8 cellular contexts compared by ENCODE assay signal in the genomic region with DNA sequence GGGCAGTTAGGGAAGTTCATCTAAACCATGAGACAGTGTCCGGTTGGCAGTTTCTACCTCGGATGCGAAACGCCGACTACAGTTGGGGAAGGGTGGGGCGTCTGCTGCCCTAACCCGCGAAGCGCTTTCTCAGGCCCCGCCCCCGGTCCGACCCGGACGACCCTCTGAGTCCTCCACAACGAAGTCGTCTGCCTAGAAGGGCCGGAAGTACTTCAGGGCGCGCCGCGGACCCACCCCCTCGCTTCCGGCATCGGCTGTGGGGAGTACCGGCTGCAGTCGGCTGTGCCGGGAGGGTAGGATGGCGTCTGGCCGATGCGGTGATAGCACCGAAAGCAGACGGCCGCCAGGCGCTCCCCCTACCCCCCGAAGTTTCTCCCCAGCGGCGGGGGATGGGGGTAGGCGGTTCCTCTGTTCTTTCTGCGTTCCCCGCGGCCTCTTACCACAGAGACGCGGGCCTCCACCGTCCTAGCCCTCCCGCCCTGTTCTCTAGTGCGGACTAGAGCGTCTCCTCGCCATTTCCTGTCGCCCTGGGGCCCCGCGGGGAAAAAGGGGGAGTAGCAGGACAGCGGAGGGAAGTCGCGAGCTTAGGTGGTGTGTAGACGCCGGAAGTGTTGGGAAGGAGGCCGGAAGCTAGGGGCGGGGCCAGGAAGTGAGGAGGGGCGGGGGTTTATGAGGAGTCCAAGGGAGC. TPM values are rescaled to one million over a fixed set of nuclear protein-coding genes. Genes with fewer than 3 reads are reported as not detected.
DNase-seq lines count a peak whose midpoint lies in the region; ATAC-seq, FAIRE-seq and TF ChIP-seq lines count a peak whose summit lies in the region.

A gene (plus strand): TSS at position 241 of the 688 bp plus-strand sequence. CDS start 719 bp downstream, outside the sequence.

- peak within 1 kb of the TSS; percentile 66 for H4K5ac ChIP-seq in H1 (ENCODE audit: insufficient read length, low read depth, low read length)

- no peak within 1 kb of the TSS for H2BK20ac ChIP-seq in H1 (ENCODE audit: low read length)

- peak within 1 kb of the TSS; percentile 88; the same call in 1 of the 2 replicates for H2BK15ac ChIP-seq in H1 (ENCODE audit: low read length)

- peak within 1 kb of the TSS; percentile 63 for H3K4ac ChIP-seq in H1 (replicated peaks; ENCODE audit: insufficient read length, low read depth, low read length)

- peaks cover 3% of the 10 kb centered on the region for H3K27me3 Mint-ChIP-seq in mesothelial cell of epicardium (ENCODE audit: low read depth)

- peak within 1 kb of the TSS; percentile 88 for H3K18ac ChIP-seq in H1 (ENCODE audit: extremely low read depth, low read length)

- peak within 1 kb of the TSS in 3 of 4 experiments; percentile 65 to 84 (median 69); a peak in 6 of 7 replicates for H3K9ac ChIP-seq in H1 (replicated peaks in 1 of 4; ENCODE audit: extremely low read depth in 1 of 4, low read depth in 3 of 4, low read length in 3 of 4)

- H2BK12ac ChIP-seq in H1 (ENCODE audit: low read depth, low read length) = peak within 1 kb of the TSS; percentile 63; the same call in 1 of the 2 replicates

- H4K8ac ChIP-seq in H1 (ENCODE audit: extremely low read depth, insufficient read depth, low read length) = peak within 1 kb of the TSS; percentile 97; the same call in 1 of the 2 replicates

- peaks cover 1% of the 10 kb centered on the region for H3K36me3 Mint-ChIP-seq in mesothelial cell of epicardium

- peak within 1 kb of the TSS; percentile 97 for H2BK5ac ChIP-seq in H1 (ENCODE audit: low read depth, low read length)

- WGBS in H1 (ENCODE audit: extremely low coverage in 1 of 2, insufficient coverage in 1 of 2, insufficient read length in 1 of 2, insufficient replicate concordance in 2 of 2, low coverage in 1 of 2, low lambda C conversion rate in 2 of 2, missing lambda C conversion rate in 1 of 2), 2 experiments = 2% methylated on average over 53 of the region's 59 CpGs; no CpG with 5 or more reads in 1 of the 2 experiments

- no peaks in the 10 kb centered on the region for H3K9me3 Mint-ChIP-seq in mesothelial cell of epicardium

- no peak within 1 kb of the TSS for H2BK120ac ChIP-seq in H1 (replicated peaks; ENCODE audit: low read depth, low read length)

- ATAC-seq in GM19395 (IDR thresholded peaks at IDR 0.05; ENCODE audit: unreplicated experiment) = peak; percentile 70
- ATAC-seq in HG03571 (IDR thresholded peaks at IDR 0.05; ENCODE audit: unreplicated experiment) = peak; percentile 63

- no peak for FAIRE-seq in H1 (lab: Jason Lieb, UNC)

- peak within 1 kb of the TSS; percentile 65; the same call in 1 of the 2 replicates for H2AFZ ChIP-seq in H1 (ENCODE audit: low read length)

- CTCF ChIA-PET in H1 (lab: Charles Lee; ENCODE audit: partially characterized antibody) = interaction anchor here (0.6 to 1.7 kb wide), 5 partner anchors 20 to 61 kb away, joined by 3 to 5 read pairs (median 3); no protein-coding TSS in a partner anchor

- H3K4me1 Mint-ChIP-seq in mesothelial cell of epicardium = peaks cover 24% of the 10 kb centered on the region

- H4K91ac ChIP-seq in H1 (replicated peaks; ENCODE audit: insufficient read length, low read length) = peak within 1 kb of the TSS; percentile 89

- TF ChIP-seq CTCF in AG09319 (IDR thresholded peaks at IDR 0.05; ENCODE audit: low read depth, low read length) = no peak
- peak in 1 of 3 experiments; percentile 5; a peak in 1 of 4 replicates for TF ChIP-seq CTCF in H1 (IDR thresholded peaks at IDR 0.05; ENCODE audit: control extremely low read depth in 1 of 3, insufficient read depth in 1 of 3, low read depth in 1 of 3, low read length in 3 of 3)
- no peak for TF ChIP-seq CTCF in mesothelial cell of epicardium (IDR thresholded peaks at IDR 0.05; ENCODE audit: unreplicated experiment)

- H3K79me2 ChIP-seq in H1 (ENCODE audit: control insufficient read depth in 1 of 2, insufficient read depth in 2 of 2, low read length in 2 of 2) = peaks cover 0 to 20% of the 10 kb centered on the region in 2 experiments; a peak in 2 of 4 replicates

- peak within 1 kb of the TSS; percentile 83 to 98 (median 95) for H3K4me3 ChIP-seq in H1 (ENCODE audit: extremely low read depth in 1 of 4, insufficient read depth in 2 of 4, low read depth in 3 of 4, low read length in 4 of 4)

- H3K27ac ChIP-seq in H1 (ENCODE audit: low read depth, low read length) = peak within 1 kb of the TSS; percentile 78

- H3K23me2 ChIP-seq in H1 (ENCODE audit: low read depth, low read length) = peaks cover 16% of the 10 kb centered on the region

- H3K23ac ChIP-seq in H1 (ENCODE audit: insufficient read length) = no peak within 1 kb of the TSS

- 0 out of 4 replicates have a peak, but pooled peaks of 1 of the 2 experiments have one; percentile 14 for TF ChIP-seq RAD21 in H1 (IDR thresholded peaks at IDR 0.05 in 1 of 2, conservative IDR thresholded peaks at IDR 0.05 in 1 of 2; ENCODE audit: low read depth in 2 of 2, low read length in 2 of 2)

- peak within 1 kb of the TSS; percentile 97 for H3K4me3 Mint-ChIP-seq in mesothelial cell of epicardium

- H2AK5ac ChIP-seq in H1 (ENCODE audit: low read depth, low read length) = peak within 1 kb of the TSS; percentile 70; the same call in 1 of the 2 replicates

- peak in 1 of 2 experiments; percentile 88; a peak in 2 of 3 replicates for TF ChIP-seq POLR2A in H1 (IDR thresholded peaks at IDR 0.05; ENCODE audit: control extremely low read depth in 1 of 2, low read depth in 2 of 2, low read length in 2 of 2)

- no peaks in the 10 kb centered on the region for H3K9me3 ChIP-seq in H1 (ENCODE audit: insufficient read depth in 2 of 2, low read depth in 1 of 2, low read length in 1 of 2)

- H4K20me1 ChIP-seq in H1 (replicated peaks in 1 of 2; ENCODE audit: control insufficient read depth in 1 of 2, insufficient read depth in 2 of 2, low read length in 2 of 2) = no peaks in the 10 kb centered on the region

- H3K27ac Mint-ChIP-seq in mesothelial cell of epicardium = peak within 1 kb of the TSS; percentile 99

- peaks cover 0 to 8% (median 4%) of the 10 kb centered on the region in 4 experiments; a peak in 4 of 7 replicates for H3K4me1 ChIP-seq in H1 (replicated peaks in 1 of 4; ENCODE audit: control insufficient read depth in 3 of 4, insufficient read depth in 4 of 4, low read length in 3 of 4)

- peak within 1 kb of the TSS; percentile 86 to 96 for H3K4me2 ChIP-seq in H1 (ENCODE audit: insufficient read depth in 1 of 2, low read depth in 2 of 2, low read length in 2 of 2)

- peak within 1 kb of the TSS; percentile 90 for H3K56ac ChIP-seq in H1 (replicated peaks; ENCODE audit: insufficient read length, low read depth, low read length)

- no peak for TF ChIP-seq EP300 in H1 (IDR thresholded peaks at IDR 0.05; ENCODE audit: borderline replicate concordance in 1 of 2, low read depth in 2 of 2, low read length in 2 of 2)

- no peaks in the 10 kb centered on the region for H3K27me3 ChIP-seq in H1 (replicated peaks in 1 of 4; ENCODE audit: control insufficient read depth in 3 of 4, extremely low read depth in 1 of 4, insufficient read depth in 3 of 4, low read length in 3 of 4)

- H3K36me3 ChIP-seq in H1 (ENCODE audit: control insufficient read depth in 2 of 4, insufficient read depth in 4 of 4, low read length in 3 of 4) = peaks cover 0 to 8% (median 0%) of the 10 kb centered on the region in 4 experiments; a peak in 3 of 8 replicates

- POLR2A ChIA-PET in H1 (lab: Charles Lee; ENCODE audit: partially characterized antibody) = interaction anchor here (1.0 to 32.8 kb wide), 8 partner anchors 17 to 58 kb away, joined by 3 to 1334 read pairs (median 7); a partner anchor contains a TSS

- H3K14ac ChIP-seq in H1 (ENCODE audit: insufficient read length) = no peak within 1 kb of the TSS

- DNase-seq in AG09319 (ENCODE audit: extremely low read depth, low read depth) (peak; percentile 97), H1 (ENCODE audit: low read depth in 1 of 2, low spot score in 2 of 2) (peak; percentile 97), mesothelial cell of epicardium (ENCODE audit: low spot score in 2 of 2, unreplicated experiment in 2 of 2) (peak; percentile 88 to 95), NCI-H510A treated with DMSO at 0.1 percent for 48 hours (lab: John Stamatoyannopoulos, UW) (no peak)
- DNase-seq in activated CD4-positive, alpha-beta T cell treated with anti-CD3 and anti-CD28 coated beads, Interleukin-2, amount 50 U/mL, for 4 hours = peak; percentile 94 to 95
- peak; percentile 98 to 99 for DNase-seq in stimulated activated CD8-positive, alpha-beta memory T cell treated with anti-CD3 and anti-CD28 coated beads, Interleukin-2, amount 100 ng/mL, for 48 hours (ENCODE audit: low read depth in 2 of 2)

- peaks cover 7% of the 10 kb centered on the region; the same call in 1 of the 2 replicates for H3K79me1 ChIP-seq in H1 (ENCODE audit: low read depth, low read length)

TF ChIP-seq in H1, 55 proteins besides CTCF, POLR2A, EP300 and RAD21 (continues in another document):
- TF ChIP-seq TAF7 (optimal IDR thresholded peaks at IDR 0.05; ENCODE audit: borderline replicate concordance, low read depth, low read length) (peak; percentile 78), GABPA (IDR thresholded peaks at IDR 0.05; ENCODE audit: borderline replicate concordance, insufficient read depth, low read length) (peak; percentile 94), ASH2L (IDR thresholded peaks at IDR 0.05; ENCODE audit: low read length) (peak; percentile 72), SP1 (IDR thresholded peaks at IDR 0.05; ENCODE audit: low read depth, low read length) (0 out of 2 replicates have a peak, but pooled peaks have one; percentile 49)
- TF ChIP-seq, protein P1, sequence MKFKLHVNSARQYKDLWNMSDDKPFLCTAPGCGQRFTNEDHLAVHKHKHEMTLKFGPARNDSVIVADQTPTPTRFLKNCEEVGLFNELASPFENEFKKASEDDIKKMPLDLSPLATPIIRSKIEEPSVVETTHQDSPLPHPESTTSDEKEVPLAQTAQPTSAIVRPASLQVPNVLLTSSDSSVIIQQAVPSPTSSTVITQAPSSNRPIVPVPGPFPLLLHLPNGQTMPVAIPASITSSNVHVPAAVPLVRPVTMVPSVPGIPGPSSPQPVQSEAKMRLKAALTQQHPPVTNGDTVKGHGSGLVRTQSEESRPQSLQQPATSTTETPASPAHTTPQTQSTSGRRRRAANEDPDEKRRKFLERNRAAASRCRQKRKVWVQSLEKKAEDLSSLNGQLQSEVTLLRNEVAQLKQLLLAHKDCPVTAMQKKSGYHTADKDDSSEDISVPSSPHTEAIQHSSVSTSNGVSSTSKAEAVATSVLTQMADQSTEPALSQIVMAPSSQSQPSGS (IDR thresholded peaks at IDR 0.05; ENCODE audit: low read length) = no peak

RNA-seq across cellular contexts. Expression of the gene that starts here (rescaled TPM):
- 21.2 and 21.6 TPM in 2 replicates for total RNA-seq in H1 (2021; fragmentation: NEBNext Ultra II Directional; extraction: Animal tissue kit (Norgen Biotek cat#: 25700))
- polyA plus RNA-seq in H1 (2011; rRNA removed) = 12.9 and 18.0 TPM in 2 replicates
- 19.8 TPM for polyA plus RNA-seq in H1 (2011; cell fraction: cytosol; rRNA removed)
- polyA plus RNA-seq in H1 (2011; cell fraction: nucleus; rRNA removed) = 79.7 TPM
- polyA plus RNA-seq in H1 (2012, experiment 1 of 2) = 19.4 to 26.5 TPM (median 23.3 TPM) in 4 replicates
- 10.8 TPM for polyA plus RNA-seq in H1 (2012, experiment 2 of 2)
- polyA plus RNA-seq in H1 (2013, experiment 1 of 2) = 15.0 TPM
- 13.5 TPM for polyA plus RNA-seq in H1 (2013, experiment 2 of 2)
- 4.7 and 7.7 TPM in 2 replicates for polyA minus RNA-seq in H1 (2011; rRNA and poly(A)+ RNA removed)
- 6.7 TPM for polyA minus RNA-seq in H1 (2011; cell fraction: cytosol; rRNA and poly(A)+ RNA removed)
- polyA minus RNA-seq in H1 (2011; cell fraction: nucleus; rRNA and poly(A)+ RNA removed) = 19.8 TPM
- total RNA-seq in mesothelial cell of epicardium = 27.9 to 28.1 TPM (median 27.9 TPM) in 3 replicates
